ENCODE assay signal across 22 cellular contexts in the genomic region with DNA sequence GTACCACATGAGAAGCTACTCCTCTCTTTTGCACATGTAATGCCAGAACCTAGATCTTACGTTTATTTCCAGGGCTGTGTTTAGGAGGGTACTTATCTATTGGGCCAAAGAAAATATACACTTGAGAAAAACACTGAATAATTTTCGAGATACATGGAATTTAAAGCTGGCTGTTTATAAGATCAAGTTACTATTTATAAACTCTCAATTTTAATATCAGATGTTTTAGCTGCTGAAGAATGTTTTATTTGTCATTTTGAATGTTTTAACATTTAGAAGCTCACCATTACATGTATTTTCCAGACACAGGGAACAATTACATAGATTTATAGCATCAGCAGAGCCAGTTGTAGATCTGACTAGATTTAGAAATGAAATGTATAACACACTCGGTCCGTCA.
"Had no signal": no experiment of that assay in that cellular context is flagged by ENCODE, and none has a peak within 500 bp of the region (broad histone marks: within the 10 kb centered on the region; RNA-seq: fewer than 3 reads in every experiment).

No MANE protein-coding gene starts in this region.

- FAIRE-seq: HepG2, K562 had no signal

- H3K4me3 ChIP-seq: K562, SJCRH30 had no signal

- H3K9ac ChIP-seq: KMS-11 had no signal

- H3K36me3 ChIP-seq: SJCRH30 had no signal

- DNase-seq: Kasumi-1, MM.1S, NCI-H1092 treated with DMSO at 0.1 percent for 48 hours, NCI-H1436, NCI-H187, NCI-H2029, NCI-H2081 treated with DMSO at 0.1 percent for 48 hours, NCI-H2171, NCI-H226, NCI-H446, NCI-H510A, NCI-H524 treated with DMSO at 0.1 percent for 48 hours, NCI-H69, NCI-H774, PC-3, SHP77 treated with DMSO at 0.1 percent for 48 hours, SJCRH30 had no signal

- H3K4me2 ChIP-seq: KMS-11 had no signal

- H3K27me3 ChIP-seq: SJCRH30 had no signal

- H3K27ac ChIP-seq: KMS-11, RWPE1, SJCRH30 had no signal

- H3K4me1 ChIP-seq: SJCRH30 had no signal

- H3K9me3 ChIP-seq: SJCRH30 had no signal

- ATAC-seq: HepG2, K562, Panc1, PC-3 had no signal
